14 cellular contexts compared by ENCODE assay signal in the genomic region with DNA sequence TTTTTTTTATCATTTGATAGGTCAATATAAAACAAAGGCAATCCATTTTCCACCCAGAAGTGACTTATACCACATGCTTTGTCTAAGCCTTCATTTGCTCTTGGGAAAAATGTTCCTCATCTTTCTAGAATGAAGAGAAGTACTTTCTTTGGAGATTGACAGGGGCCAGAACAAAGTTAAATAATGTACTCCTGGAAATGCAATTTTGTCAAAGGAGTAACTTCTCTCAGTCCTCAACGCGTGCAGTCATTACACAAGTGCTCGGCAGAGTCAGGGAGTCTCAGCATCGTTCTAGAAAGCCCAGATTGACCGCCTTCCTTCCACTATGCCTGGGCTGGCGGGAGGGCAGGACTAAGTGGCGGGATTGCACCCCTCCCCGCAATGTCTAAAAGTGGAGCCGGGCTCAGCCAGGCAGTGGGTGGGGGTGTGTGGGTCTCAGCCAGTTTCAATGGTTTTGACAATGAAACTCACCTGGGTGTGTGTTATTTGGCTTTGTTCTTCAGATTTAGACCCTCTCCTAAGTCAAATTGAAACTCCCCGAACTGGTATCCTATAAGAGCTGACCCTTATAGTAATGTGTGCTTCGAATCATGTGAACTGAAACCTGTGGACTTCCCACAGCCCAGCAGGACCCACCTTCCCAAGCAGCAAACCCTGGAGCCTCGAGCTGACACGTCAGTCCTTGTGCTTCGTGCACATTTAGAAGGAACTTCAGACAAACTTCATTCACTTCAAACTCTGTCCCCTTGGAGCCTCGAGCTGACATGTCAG.
DNase-seq lines count a peak whose midpoint lies in the region; ATAC-seq, FAIRE-seq and TF ChIP-seq lines count a peak whose summit lies in the region.
"Had no signal": no experiment of that assay in that cellular context is flagged by ENCODE, and none has a peak within 500 bp of the region (broad histone marks: within the 10 kb centered on the region; RNA-seq: fewer than 3 reads in every experiment).

No MANE protein-coding gene starts in this region.

- H3K27me3 ChIP-seq in astrocyte (ENCODE audit: insufficient read depth, low read length): no peaks in the 10 kb centered on the region

- no peak overlapping the region for H3K4me3 Mint-ChIP-seq in astrocyte (ENCODE audit: unreplicated experiment)

- ATAC-seq in GM18861 (IDR thresholded peaks at IDR 0.05; ENCODE audit: unreplicated experiment): peak; percentile 21
- peak; percentile 38 for ATAC-seq in GM21390 (IDR thresholded peaks at IDR 0.05; ENCODE audit: unreplicated experiment)
- peak; percentile 32 for ATAC-seq in HG03064 (IDR thresholded peaks at IDR 0.05; ENCODE audit: low read depth, unreplicated experiment)
- no peak for ATAC-seq in HG03457 (IDR thresholded peaks at IDR 0.05; ENCODE audit: unreplicated experiment)
- ATAC-seq: K562 had no signal

- H3K4me3 ChIP-seq in astrocyte (ENCODE audit: insufficient read depth, low read depth, low read length): no peak overlapping the region
- H3K4me3 ChIP-seq: K562 had no signal

- H3K4me1 ChIP-seq in astrocyte (ENCODE audit: insufficient read depth, low read length): no peaks in the 10 kb centered on the region

- H2AFZ ChIP-seq in astrocyte (ENCODE audit: low read depth, low read length): no peak overlapping the region

- no peaks in the 10 kb centered on the region for H3K79me2 ChIP-seq in astrocyte (ENCODE audit: insufficient read depth, low read length)

- H3K4me1 Mint-ChIP-seq in astrocyte (ENCODE audit: low read depth, unreplicated experiment): peaks cover 5% of the 10 kb centered on the region

- no peaks in the 10 kb centered on the region for H3K9me3 Mint-ChIP-seq in astrocyte (ENCODE audit: unreplicated experiment)

- FAIRE-seq in astrocyte (lab: Jason Lieb, UNC): no peak
- FAIRE-seq in HTR-8/SVneo (lab: Jason Lieb, UNC): no peak
- FAIRE-seq: K562 had no signal

- TF ChIP-seq CTCF in astrocyte (IDR thresholded peaks at IDR 0.05; ENCODE audit: insufficient read depth, low read depth, low read length): no peak

- H3K36me3 Mint-ChIP-seq in astrocyte (ENCODE audit: low read depth, unreplicated experiment): no peaks in the 10 kb centered on the region

- DNase-seq in astrocyte (ENCODE audit: low read depth): no peak
- DNase-seq in SK-N-DZ (ENCODE audit: low spot score): no peak
- no peak for DNase-seq in NCI-H510A (lab: John Stamatoyannopoulos, UW)
- no peak for DNase-seq in HTR-8/SVneo (ENCODE audit: insufficient read length, low spot score)
- DNase-seq: activated CD4-positive, CD25-positive, alpha-beta regulatory T cell treated with anti-CD3 and anti-CD28 coated beads, Interleukin-2, amount 50 U/mL, for 72 hours; amniotic stem cell; effector memory CD4-positive, alpha-beta T cell; mesendoderm; NCI-H2227 treated with DMSO at 0.1 percent for 48 hours had no signal

- peak overlapping the region; percentile 41 for H3K27ac Mint-ChIP-seq in astrocyte (ENCODE audit: unreplicated experiment)

- H3K27me3 Mint-ChIP-seq in astrocyte (ENCODE audit: low read depth, unreplicated experiment): peaks cover 7% of the 10 kb centered on the region

- H3K4me2 ChIP-seq in astrocyte (ENCODE audit: low read length): no peak overlapping the region

- no peaks in the 10 kb centered on the region for H3K9me3 ChIP-seq in astrocyte (ENCODE audit: insufficient read depth, low read depth, low read length)

- no peaks in the 10 kb centered on the region for H3K36me3 ChIP-seq in astrocyte (ENCODE audit: insufficient read depth, low read length)

- no peak overlapping the region for H3K9ac ChIP-seq in astrocyte (ENCODE audit: low read length)

- no peaks in the 10 kb centered on the region for H4K20me1 ChIP-seq in astrocyte (ENCODE audit: insufficient read depth, low read length)

- no peak overlapping the region for H3K27ac ChIP-seq in astrocyte (ENCODE audit: low read depth, low read length)
